In the genomic region with DNA sequence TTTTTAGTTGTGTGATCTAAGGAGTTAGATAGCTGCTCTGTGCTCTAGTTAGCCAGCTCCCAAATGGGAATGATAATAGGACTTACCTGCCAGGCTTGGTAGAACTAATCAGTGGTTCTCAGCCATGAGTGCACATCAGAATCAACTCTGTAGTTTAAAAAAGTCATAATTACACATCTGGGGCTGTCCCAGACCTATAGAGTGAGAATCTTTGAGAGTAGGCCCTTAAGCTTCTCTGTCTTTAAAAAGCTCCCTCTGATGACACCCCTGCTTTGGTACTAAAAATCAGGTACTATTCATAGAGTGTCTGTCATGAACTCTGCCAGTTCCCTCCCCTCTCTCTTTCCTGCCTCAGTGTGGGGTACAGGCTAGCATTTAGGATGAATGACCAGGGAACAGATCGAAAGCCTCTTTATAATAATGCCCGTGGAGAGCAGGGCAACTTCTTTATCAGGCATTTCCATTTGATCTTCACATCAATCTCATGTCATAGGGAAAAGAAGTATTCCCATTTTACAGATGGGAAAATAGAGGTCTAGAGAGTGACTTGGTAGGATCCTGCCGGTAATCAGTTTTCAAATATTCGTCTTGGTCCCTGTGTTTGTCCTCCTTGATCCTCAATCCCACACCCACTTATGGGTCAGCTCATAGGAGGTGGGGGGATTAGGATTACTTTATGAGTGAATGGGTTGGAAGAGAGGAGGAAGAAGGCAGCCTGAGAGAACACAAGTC, we compare ENCODE assay signal across 16 cellular contexts.
"Had no signal": no experiment of that assay in that cellular context is flagged by ENCODE, and none has a peak within 500 bp of the region (broad histone marks: within the 10 kb centered on the region; RNA-seq: fewer than 3 reads in every experiment).

No MANE protein-coding gene starts in this region.

- H3K4me3 ChIP-seq: cardiac muscle cell, esophagus squamous epithelium, mucosa of descending colon, prostate gland, thyroid gland, uterus had no signal

- H3K27me3 ChIP-seq: cardiac muscle cell, esophagus squamous epithelium, thyroid gland, uterus had no signal

- H3K36me3 ChIP-seq: cardiac muscle cell, esophagus squamous epithelium, prostate gland, thyroid gland, uterus had no signal

- H3K27ac ChIP-seq: cardiac muscle cell, prostate gland, thyroid gland, uterus had no signal

- DNase-seq: activated CD4-positive, CD25-positive, alpha-beta regulatory T cell; activated CD8-positive, alpha-beta memory T cell treated with anti-CD3 and anti-CD28 coated beads, Interleukin-2, amount 10 ng/mL, durations not matched to agents 7 days and 5 days; activated naive CD4-positive, alpha-beta T cell; activated T-cell treated with anti-CD3 and anti-CD28 coated beads, Interleukin-2, amount 50 U/mL, for 48 hours; esophagus squamous epithelium; foreskin fibroblast; head of caudate nucleus; occipital lobe; stimulated activated CD4-positive, alpha-beta T cell treated with anti-CD3 and anti-CD28 coated beads, Interleukin-12 subunit alpha, Interleukin-12 subunit beta, amount 100 ng/mL, for 4 hours; thyroid gland; uterus had no signal

- H3K4me1 ChIP-seq: prostate gland, uterus had no signal

- H3K9me3 ChIP-seq: esophagus squamous epithelium, mucosa of descending colon, prostate gland, thyroid gland, uterus had no signal

- ATAC-seq: activated CD8-positive, alpha-beta memory T cell treated with anti-CD3 and anti-CD28 coated beads, Interleukin-2, amount 10 ng/mL, durations not matched to agents 7 days and 5 days; natural killer cell treated with Interleukin-12 subunit alpha and Interleukin-12 subunit beta and Interleukin-15 and Interleukin-18, amount 100 ng/mL, for 72 hours; sciatic nerve had no signal
